ENCODE assay signal across 1 cellular context in genomic region chr6:28343898-28344677, GRCh38.
TF ChIP-seq lines count a peak whose summit lies in the region.

No MANE protein-coding gene starts in this region.

TF ChIP-seq in K562, 482 proteins besides CTCF, POLR2A, EP300 and RAD21 (continued from another document and continues in another):
- TF ChIP-seq, protein P1, sequence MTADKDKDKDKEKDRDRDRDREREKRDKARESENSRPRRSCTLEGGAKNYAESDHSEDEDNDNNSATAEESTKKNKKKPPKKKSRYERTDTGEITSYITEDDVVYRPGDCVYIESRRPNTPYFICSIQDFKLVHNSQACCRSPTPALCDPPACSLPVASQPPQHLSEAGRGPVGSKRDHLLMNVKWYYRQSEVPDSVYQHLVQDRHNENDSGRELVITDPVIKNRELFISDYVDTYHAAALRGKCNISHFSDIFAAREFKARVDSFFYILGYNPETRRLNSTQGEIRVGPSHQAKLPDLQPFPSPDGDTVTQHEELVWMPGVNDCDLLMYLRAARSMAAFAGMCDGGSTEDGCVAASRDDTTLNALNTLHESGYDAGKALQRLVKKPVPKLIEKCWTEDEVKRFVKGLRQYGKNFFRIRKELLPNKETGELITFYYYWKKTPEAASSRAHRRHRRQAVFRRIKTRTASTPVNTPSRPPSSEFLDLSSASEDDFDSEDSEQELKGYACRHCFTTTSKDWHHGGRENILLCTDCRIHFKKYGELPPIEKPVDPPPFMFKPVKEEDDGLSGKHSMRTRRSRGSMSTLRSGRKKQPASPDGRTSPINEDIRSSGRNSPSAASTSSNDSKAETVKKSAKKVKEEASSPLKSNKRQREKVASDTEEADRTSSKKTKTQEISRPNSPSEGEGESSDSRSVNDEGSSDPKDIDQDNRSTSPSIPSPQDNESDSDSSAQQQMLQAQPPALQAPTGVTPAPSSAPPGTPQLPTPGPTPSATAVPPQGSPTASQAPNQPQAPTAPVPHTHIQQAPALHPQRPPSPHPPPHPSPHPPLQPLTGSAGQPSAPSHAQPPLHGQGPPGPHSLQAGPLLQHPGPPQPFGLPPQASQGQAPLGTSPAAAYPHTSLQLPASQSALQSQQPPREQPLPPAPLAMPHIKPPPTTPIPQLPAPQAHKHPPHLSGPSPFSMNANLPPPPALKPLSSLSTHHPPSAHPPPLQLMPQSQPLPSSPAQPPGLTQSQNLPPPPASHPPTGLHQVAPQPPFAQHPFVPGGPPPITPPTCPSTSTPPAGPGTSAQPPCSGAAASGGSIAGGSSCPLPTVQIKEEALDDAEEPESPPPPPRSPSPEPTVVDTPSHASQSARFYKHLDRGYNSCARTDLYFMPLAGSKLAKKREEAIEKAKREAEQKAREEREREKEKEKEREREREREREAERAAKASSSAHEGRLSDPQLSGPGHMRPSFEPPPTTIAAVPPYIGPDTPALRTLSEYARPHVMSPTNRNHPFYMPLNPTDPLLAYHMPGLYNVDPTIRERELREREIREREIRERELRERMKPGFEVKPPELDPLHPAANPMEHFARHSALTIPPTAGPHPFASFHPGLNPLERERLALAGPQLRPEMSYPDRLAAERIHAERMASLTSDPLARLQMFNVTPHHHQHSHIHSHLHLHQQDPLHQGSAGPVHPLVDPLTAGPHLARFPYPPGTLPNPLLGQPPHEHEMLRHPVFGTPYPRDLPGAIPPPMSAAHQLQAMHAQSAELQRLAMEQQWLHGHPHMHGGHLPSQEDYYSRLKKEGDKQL (CRISPR knock-in tag; IDR thresholded peaks at IDR 0.05; ENCODE audit: borderline replicate concordance) = no peak
- no peak for TF ChIP-seq MCM7 (IDR thresholded peaks at IDR 0.05)
- TF ChIP-seq KDM1A (IDR thresholded peaks at IDR 0.05) = peak; percentile 70 to 71
- TF ChIP-seq MTA2 (IDR thresholded peaks at IDR 0.05; ENCODE audit: low read depth) = 0 out of 2 replicates have a peak, but pooled peaks have one; percentile 15
- TF ChIP-seq, protein P2, sequence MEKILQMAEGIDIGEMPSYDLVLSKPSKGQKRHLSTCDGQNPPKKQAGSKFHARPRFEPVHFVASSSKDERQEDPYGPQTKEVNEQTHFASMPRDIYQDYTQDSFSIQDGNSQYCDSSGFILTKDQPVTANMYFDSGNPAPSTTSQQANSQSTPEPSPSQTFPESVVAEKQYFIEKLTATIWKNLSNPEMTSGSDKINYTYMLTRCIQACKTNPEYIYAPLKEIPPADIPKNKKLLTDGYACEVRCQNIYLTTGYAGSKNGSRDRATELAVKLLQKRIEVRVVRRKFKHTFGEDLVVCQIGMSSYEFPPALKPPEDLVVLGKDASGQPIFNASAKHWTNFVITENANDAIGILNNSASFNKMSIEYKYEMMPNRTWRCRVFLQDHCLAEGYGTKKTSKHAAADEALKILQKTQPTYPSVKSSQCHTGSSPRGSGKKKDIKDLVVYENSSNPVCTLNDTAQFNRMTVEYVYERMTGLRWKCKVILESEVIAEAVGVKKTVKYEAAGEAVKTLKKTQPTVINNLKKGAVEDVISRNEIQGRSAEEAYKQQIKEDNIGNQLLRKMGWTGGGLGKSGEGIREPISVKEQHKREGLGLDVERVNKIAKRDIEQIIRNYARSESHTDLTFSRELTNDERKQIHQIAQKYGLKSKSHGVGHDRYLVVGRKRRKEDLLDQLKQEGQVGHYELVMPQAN (IDR thresholded peaks at IDR 0.05; ENCODE audit: borderline replicate concordance) = no peak
- TF ChIP-seq CBFA2T3 (IDR thresholded peaks at IDR 0.05) = peak; percentile 86
- no peak for TF ChIP-seq KDM2B (CRISPR knock-in tag; IDR thresholded peaks at IDR 0.05)
- TF ChIP-seq DIDO1 (tag; IDR thresholded peaks at IDR 0.05; ENCODE audit: low read depth) = no peak
- peak; percentile 67 to 73 for TF ChIP-seq NRF1 (conservative IDR thresholded peaks at IDR 0.05 in 1 of 2, IDR thresholded peaks at IDR 0.05 in 1 of 2)
- TF ChIP-seq ARID1B (IDR thresholded peaks at IDR 0.05) = peak; percentile 67
- TF ChIP-seq DEAF1 (CRISPR knock-in tag; IDR thresholded peaks at IDR 0.05) = no peak
- TF ChIP-seq MLLT1 (IDR thresholded peaks at IDR 0.05) = no peak
- TF ChIP-seq GABPB2 (CRISPR knock-in tag; conservative IDR thresholded peaks at IDR 0.05) = no peak
- TF ChIP-seq ZNF184 (CRISPR knock-in tag; IDR thresholded peaks at IDR 0.05) = no peak
- TF ChIP-seq, protein P3, sequence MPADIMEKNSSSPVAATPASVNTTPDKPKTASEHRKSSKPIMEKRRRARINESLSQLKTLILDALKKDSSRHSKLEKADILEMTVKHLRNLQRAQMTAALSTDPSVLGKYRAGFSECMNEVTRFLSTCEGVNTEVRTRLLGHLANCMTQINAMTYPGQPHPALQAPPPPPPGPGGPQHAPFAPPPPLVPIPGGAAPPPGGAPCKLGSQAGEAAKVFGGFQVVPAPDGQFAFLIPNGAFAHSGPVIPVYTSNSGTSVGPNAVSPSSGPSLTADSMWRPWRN (IDR thresholded peaks at IDR 0.05; ENCODE audit: low read depth) = no peak
- no peak for TF ChIP-seq ATF1 (CRISPR knock-in tag; IDR thresholded peaks at IDR 0.05)
- no peak for TF ChIP-seq ATF1 (tag; IDR thresholded peaks at IDR 0.05)
- no peak for TF ChIP-seq ZNF445 (CRISPR knock-in tag; IDR thresholded peaks at IDR 0.05; ENCODE audit: low read depth)
- TF ChIP-seq, protein P4, sequence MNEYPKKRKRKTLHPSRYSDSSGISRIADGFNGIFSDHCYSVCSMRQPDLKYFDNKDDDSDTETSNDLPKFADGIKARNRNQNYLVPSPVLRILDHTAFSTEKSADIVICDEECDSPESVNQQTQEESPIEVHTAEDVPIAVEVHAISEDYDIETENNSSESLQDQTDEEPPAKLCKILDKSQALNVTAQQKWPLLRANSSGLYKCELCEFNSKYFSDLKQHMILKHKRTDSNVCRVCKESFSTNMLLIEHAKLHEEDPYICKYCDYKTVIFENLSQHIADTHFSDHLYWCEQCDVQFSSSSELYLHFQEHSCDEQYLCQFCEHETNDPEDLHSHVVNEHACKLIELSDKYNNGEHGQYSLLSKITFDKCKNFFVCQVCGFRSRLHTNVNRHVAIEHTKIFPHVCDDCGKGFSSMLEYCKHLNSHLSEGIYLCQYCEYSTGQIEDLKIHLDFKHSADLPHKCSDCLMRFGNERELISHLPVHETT (CRISPR knock-in tag; conservative IDR thresholded peaks at IDR 0.05 in 1 of 2, IDR thresholded peaks at IDR 0.05 in 1 of 2) = no peak
- no peak for TF ChIP-seq HIVEP1 (CRISPR knock-in tag; IDR thresholded peaks at IDR 0.05)
- no peak for TF ChIP-seq NFIX (CRISPR knock-in tag; IDR thresholded peaks at IDR 0.05; ENCODE audit: low read depth)
- TF ChIP-seq BHLHE40 (IDR thresholded peaks at IDR 0.05; ENCODE audit: low read length) = peak; percentile 54; the same call in 1 of the 2 replicates
- TF ChIP-seq MCM5 (IDR thresholded peaks at IDR 0.05; ENCODE audit: low read depth) = no peak
- no peak for TF ChIP-seq PRDM10 (IDR thresholded peaks at IDR 0.05; ENCODE audit: partially characterized antibody)
- TF ChIP-seq ZNF592 (IDR thresholded peaks at IDR 0.05) = no peak
- peak; percentile 85; the same call in 1 of the 2 replicates for TF ChIP-seq HMBOX1 (IDR thresholded peaks at IDR 0.05)
- TF ChIP-seq, protein P5, sequence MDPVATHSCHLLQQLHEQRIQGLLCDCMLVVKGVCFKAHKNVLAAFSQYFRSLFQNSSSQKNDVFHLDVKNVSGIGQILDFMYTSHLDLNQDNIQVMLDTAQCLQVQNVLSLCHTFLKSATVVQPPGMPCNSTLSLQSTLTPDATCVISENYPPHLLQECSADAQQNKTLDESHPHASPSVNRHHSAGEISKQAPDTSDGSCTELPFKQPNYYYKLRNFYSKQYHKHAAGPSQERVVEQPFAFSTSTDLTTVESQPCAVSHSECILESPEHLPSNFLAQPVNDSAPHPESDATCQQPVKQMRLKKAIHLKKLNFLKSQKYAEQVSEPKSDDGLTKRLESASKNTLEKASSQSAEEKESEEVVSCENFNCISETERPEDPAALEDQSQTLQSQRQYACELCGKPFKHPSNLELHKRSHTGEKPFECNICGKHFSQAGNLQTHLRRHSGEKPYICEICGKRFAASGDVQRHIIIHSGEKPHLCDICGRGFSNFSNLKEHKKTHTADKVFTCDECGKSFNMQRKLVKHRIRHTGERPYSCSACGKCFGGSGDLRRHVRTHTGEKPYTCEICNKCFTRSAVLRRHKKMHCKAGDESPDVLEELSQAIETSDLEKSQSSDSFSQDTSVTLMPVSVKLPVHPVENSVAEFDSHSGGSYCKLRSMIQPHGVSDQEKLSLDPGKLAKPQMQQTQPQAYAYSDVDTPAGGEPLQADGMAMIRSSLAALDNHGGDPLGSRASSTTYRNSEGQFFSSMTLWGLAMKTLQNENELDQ (CRISPR knock-in tag; IDR thresholded peaks at IDR 0.05; ENCODE audit: borderline replicate concordance) = no peak
- no peak for TF ChIP-seq ILF3 (IDR thresholded peaks at IDR 0.05; ENCODE audit: borderline replicate concordance)
- no peak for TF ChIP-seq PRMT5 (CRISPR knock-in tag; IDR thresholded peaks at IDR 0.05)
- TF ChIP-seq SMARCB1 (IDR thresholded peaks at IDR 0.05; ENCODE audit: insufficient read length, low read depth) = no peak
- no peak for TF ChIP-seq TSC22D4 (tag; IDR thresholded peaks at IDR 0.05)
